Comparison of ENCODE assay signal across 24 cellular contexts in genomic region chr15:64944961-64945360, GRCh38.
"Had no signal": no experiment of that assay in that cellular context is flagged by ENCODE, and none has a peak within 500 bp of the region (broad histone marks: within the 10 kb centered on the region; RNA-seq: fewer than 3 reads in every experiment).

No MANE protein-coding gene starts in this region.

- H3K4me2 ChIP-seq: KMS-11 had no signal

- H3K9ac ChIP-seq: KMS-11 had no signal

- H3K27ac ChIP-seq: ascending aorta, body of pancreas, KMS-11, VCaP had no signal

- H3K27me3 ChIP-seq: ascending aorta, body of pancreas had no signal

- H3K4me3 ChIP-seq: ascending aorta, body of pancreas had no signal

- H3K4me1 ChIP-seq: ascending aorta, body of pancreas had no signal

- H3K27me3 Mint-ChIP-seq: activated CD4-positive, alpha-beta memory T cell treated with anti-CD3 and anti-CD28 coated beads, Interleukin-2, amount 10 ng/mL, durations not matched to agents 7 days and 5 days; activated CD4-positive, alpha-beta T cell treated with anti-CD3 and anti-CD28 coated beads for 36 hours; activated naive CD8-positive, alpha-beta T cell treated with anti-CD3 and anti-CD28 coated beads, Interleukin-2, amount 50 U/mL, for 24 hours; central memory CD8-positive, alpha-beta T cell; IgD-negative memory B cell had no signal

- H3K9me3 ChIP-seq: ascending aorta, body of pancreas had no signal

- ATAC-seq: activated CD4-positive, alpha-beta T cell treated with anti-CD3 and anti-CD28 coated beads for 36 hours; activated naive CD4-positive, alpha-beta T cell treated with anti-CD3 and anti-CD28 coated beads, Interleukin-2, amount 50 U/mL, for 72 hours; activated naive CD8-positive, alpha-beta T cell treated with anti-CD3 and anti-CD28 coated beads, Interleukin-2, amount 50 U/mL, for 24 hours; body of pancreas; PC-3 had no signal

- DNase-seq: activated CD4-positive, alpha-beta memory T cell treated with anti-CD3 and anti-CD28 coated beads, Interleukin-2, amount 10 ng/mL, durations not matched to agents 7 days and 5 days; activated CD4-positive, alpha-beta T cell treated with anti-CD3 and anti-CD28 coated beads for 36 hours; activated CD4-positive, alpha-beta T cell treated with anti-CD3 and anti-CD28 coated beads, Interleukin-2, amount 50 U/mL, for 1 hour; activated CD8-positive, alpha-beta memory T cell treated with anti-CD3 and anti-CD28 coated beads, Interleukin-2, amount 50 U/mL, for 4 hours; activated naive CD8-positive, alpha-beta T cell treated with anti-CD3 and anti-CD28 coated beads, Interleukin-2, amount 50 U/mL, for 24 hours; activated T-cell treated with anti-CD3 and anti-CD28 coated beads, Interleukin-2, amount 50 U/mL, for 1 hour; amniotic stem cell; body of pancreas; NCI-H1092; NCI-H1417; NCI-H1930; NCI-H2107; NCI-H2171 treated with DMSO at 0.1 percent for 48 hours; NCI-H226; NCI-H526; NCI-H82; PC-3; SIG-M5 had no signal

- H3K9me3 Mint-ChIP-seq: activated CD4-positive, alpha-beta memory T cell treated with anti-CD3 and anti-CD28 coated beads, Interleukin-2, amount 10 ng/mL, durations not matched to agents 7 days and 5 days; activated naive CD4-positive, alpha-beta T cell treated with anti-CD3 and anti-CD28 coated beads, Interleukin-2, amount 50 U/mL, for 72 hours; activated naive CD8-positive, alpha-beta T cell treated with anti-CD3 and anti-CD28 coated beads, Interleukin-2, amount 50 U/mL, for 24 hours; central memory CD8-positive, alpha-beta T cell; IgD-negative memory B cell had no signal

- H3K36me3 Mint-ChIP-seq: activated naive CD4-positive, alpha-beta T cell treated with anti-CD3 and anti-CD28 coated beads, Interleukin-2, amount 50 U/mL, for 72 hours had no signal

- H3K27ac Mint-ChIP-seq: activated CD4-positive, alpha-beta memory T cell treated with anti-CD3 and anti-CD28 coated beads, Interleukin-2, amount 10 ng/mL, durations not matched to agents 7 days and 5 days; activated CD4-positive, alpha-beta T cell treated with anti-CD3 and anti-CD28 coated beads for 36 hours; activated naive CD4-positive, alpha-beta T cell treated with anti-CD3 and anti-CD28 coated beads, Interleukin-2, amount 50 U/mL, for 72 hours; activated naive CD8-positive, alpha-beta T cell treated with anti-CD3 and anti-CD28 coated beads, Interleukin-2, amount 50 U/mL, for 24 hours; IgD-negative memory B cell had no signal

- H3K4me1 Mint-ChIP-seq: activated CD4-positive, alpha-beta memory T cell treated with anti-CD3 and anti-CD28 coated beads, Interleukin-2, amount 10 ng/mL, durations not matched to agents 7 days and 5 days; activated CD4-positive, alpha-beta T cell treated with anti-CD3 and anti-CD28 coated beads for 36 hours; activated naive CD8-positive, alpha-beta T cell treated with anti-CD3 and anti-CD28 coated beads, Interleukin-2, amount 50 U/mL, for 24 hours; central memory CD8-positive, alpha-beta T cell had no signal

- H3K4me3 Mint-ChIP-seq: activated CD4-positive, alpha-beta memory T cell treated with anti-CD3 and anti-CD28 coated beads, Interleukin-2, amount 10 ng/mL, durations not matched to agents 7 days and 5 days; activated CD4-positive, alpha-beta T cell treated with anti-CD3 and anti-CD28 coated beads for 36 hours; activated naive CD8-positive, alpha-beta T cell treated with anti-CD3 and anti-CD28 coated beads, Interleukin-2, amount 50 U/mL, for 24 hours; central memory CD8-positive, alpha-beta T cell; IgD-negative memory B cell had no signal
